ENCODE assay signal across 20 cellular contexts in the genomic region with DNA sequence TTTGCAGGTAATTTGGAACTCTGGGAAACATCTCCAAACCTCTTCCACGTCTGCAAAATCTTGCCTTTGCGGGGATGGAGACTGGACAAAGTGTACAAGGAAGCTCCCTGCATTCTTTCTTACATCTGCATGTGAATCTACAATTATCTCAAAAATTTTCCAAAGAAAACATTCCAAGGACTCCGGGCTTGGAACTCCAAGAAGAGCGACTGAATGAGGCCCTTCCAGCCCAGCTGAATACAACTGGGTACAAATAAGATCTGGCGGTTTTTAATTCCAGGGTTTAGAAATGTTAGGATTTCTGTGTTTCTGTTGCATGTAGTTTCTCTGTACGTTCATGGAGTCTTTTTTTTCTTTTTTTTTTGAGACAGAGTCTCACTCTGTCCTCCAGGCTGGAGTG. TPM values are rescaled to one million over a fixed set of nuclear protein-coding genes. Genes with fewer than 3 reads are reported as not detected.
A peak's percentile ranks its signal among the peaks of the same experiment; 100 is the strongest.
DNase-seq lines count a peak whose midpoint lies in the region; ATAC-seq and TF ChIP-seq lines count a peak whose summit lies in the region.
"Had no signal": no experiment of that assay in that cellular context is flagged by ENCODE, and none has a peak within 500 bp of the region (broad histone marks: within the 10 kb centered on the region; RNA-seq: fewer than 3 reads in every experiment).

No MANE protein-coding gene starts in this region.

- DNase-seq in chondrocyte (ENCODE audit: low spot score): no peak
- DNase-seq in hepatic stellate cell (ENCODE audit: low spot score): peak; percentile 48
- no peak for DNase-seq in osteocyte (ENCODE audit: extremely low spot score, unreplicated experiment)
- DNase-seq in UCSD-AML1 (lab: John Stamatoyannopoulos, UW; ENCODE audit: unreplicated experiment): no peak
- no peak for DNase-seq in NOMO-1 treated with dmso at 0.1 percent for 144 hours (lab: John Stamatoyannopoulos, UW; ENCODE audit: unreplicated experiment)
- DNase-seq in COR-L47 (lab: John Stamatoyannopoulos, UW): no peak
- DNase-seq: CD4-positive, alpha-beta memory T cell; NCI-H1105 treated with DMSO at 0.1 percent for 48 hours; NCI-H1694; NCI-H2081 treated with DMSO at 0.1 percent for 48 hours; NCI-H748 treated with DMSO at 0.1 percent for 48 hours; NK-92 treated with Interleukin-12 subunit alpha and Interleukin-12 subunit beta, amount 100 ng/mL, for 24 hours had no signal

- H3K27me3 ChIP-seq in HUES6 (ENCODE audit: control insufficient read depth, insufficient read depth, low read length): peaks cover 50% of the 10 kb centered on the region

- no peaks in the 10 kb centered on the region for H3K27me3 Mint-ChIP-seq in chondrocyte (ENCODE audit: low read depth)
- no peaks in the 10 kb centered on the region for H3K27me3 Mint-ChIP-seq in osteocyte (ENCODE audit: unreplicated experiment)

- H3K4me1 Mint-ChIP-seq in chondrocyte (ENCODE audit: low read depth) (peaks cover 54% of the 10 kb centered on the region), osteocyte (ENCODE audit: unreplicated experiment) (peaks cover 75% of the 10 kb centered on the region)

- H3K9ac ChIP-seq in HUES6 (ENCODE audit: low read length): no peak overlapping the region

- H3K4me3 Mint-ChIP-seq in chondrocyte (ENCODE audit: unreplicated experiment): peak overlapping the region; percentile 12
- H3K4me3 Mint-ChIP-seq in osteocyte (ENCODE audit: unreplicated experiment): no peak overlapping the region
- H3K4me3 Mint-ChIP-seq: CD4-positive, alpha-beta memory T cell had no signal

- H3K4me3 ChIP-seq in HUES6 (ENCODE audit: low read depth, low read length): peak overlapping the region; percentile 54; the same call in 1 of the 2 replicates
- H3K4me3 ChIP-seq: A549 had no signal

- H3K36me3 ChIP-seq in HUES6 (ENCODE audit: control insufficient read depth, insufficient read depth, low read length): no peaks in the 10 kb centered on the region

- TF ChIP-seq CTCF in chondrocyte (IDR thresholded peaks at IDR 0.05): no peak
- TF ChIP-seq CTCF in osteocyte (IDR thresholded peaks at IDR 0.05): no peak

- no peaks in the 10 kb centered on the region for H3K9me3 ChIP-seq in HUES6 (ENCODE audit: control insufficient read depth, insufficient read depth, low read depth, low read length)
- H3K9me3 ChIP-seq: A549 had no signal

- no peak for ATAC-seq in HG03469 (IDR thresholded peaks at IDR 0.05; ENCODE audit: unreplicated experiment)
- ATAC-seq: A549, HCT116, Right ventricle myocardium inferior had no signal

- H3K27ac ChIP-seq in HUES6 (ENCODE audit: low read depth, low read length): no peak overlapping the region
- H3K27ac ChIP-seq: A549 had no signal

- no peaks in the 10 kb centered on the region for H3K36me3 Mint-ChIP-seq in chondrocyte (ENCODE audit: low read depth)
- no peaks in the 10 kb centered on the region for H3K36me3 Mint-ChIP-seq in osteocyte (ENCODE audit: unreplicated experiment)
- H3K36me3 Mint-ChIP-seq: CD4-positive, alpha-beta memory T cell had no signal

- H3K27ac Mint-ChIP-seq in chondrocyte (ENCODE audit: unreplicated experiment) (peak overlapping the region; percentile 80), osteocyte (ENCODE audit: unreplicated experiment) (peak overlapping the region; percentile 93)
- H3K27ac Mint-ChIP-seq: CD4-positive, alpha-beta memory T cell had no signal

- H3K4me1 ChIP-seq in HUES6 (ENCODE audit: control insufficient read depth, insufficient read depth, low read length): peaks cover 22% of the 10 kb centered on the region
- H3K4me1 ChIP-seq: A549 had no signal

- H3K9me3 Mint-ChIP-seq in chondrocyte (ENCODE audit: low read depth): no peaks in the 10 kb centered on the region
- H3K9me3 Mint-ChIP-seq in osteocyte (ENCODE audit: unreplicated experiment): no peaks in the 10 kb centered on the region
- H3K9me3 Mint-ChIP-seq: CD4-positive, alpha-beta memory T cell had no signal

RNA-seq across cellular contexts. Expression of gene EXOC3L2, which starts 28.5 kb away (rescaled TPM):
- 0.37 to 1.3 TPM (median 0.51 TPM) in 3 replicates for total RNA-seq in chondrocyte
- total RNA-seq in osteocyte: 8.4 and 11.1 TPM in 2 replicates
- total RNA-seq: CD4-positive, alpha-beta memory T cell; NCI-H460; OCI-LY7; SK-MEL-5 had no signal

RNA-seq across cellular contexts. Expression of gene MARK4, which starts 34.4 kb away (rescaled TPM):
- total RNA-seq in chondrocyte (36.5 to 54.7 TPM (median 46.3 TPM) in 3 replicates), osteocyte (61.2 and 66.5 TPM in 2 replicates)

RNA-seq across cellular contexts. Expression of gene BLOC1S3, which starts 38.1 kb away (rescaled TPM):
- 15.1 to 21.0 TPM (median 17.6 TPM) in 3 replicates for total RNA-seq in chondrocyte
- total RNA-seq in osteocyte: 16.9 and 23.1 TPM in 2 replicates

RNA-seq across cellular contexts. Expression of gene TRAPPC6A, which starts 38.6 kb away (rescaled TPM):
- total RNA-seq in chondrocyte (12.7 to 15.9 TPM (median 13.7 TPM) in 3 replicates), osteocyte (29.4 and 31.5 TPM in 2 replicates)

RNA-seq across cellular contexts. Expression of gene NKPD1, which starts 55.9 kb away (rescaled TPM):
- 0.10 to 0.13 TPM in 2 of 3 replicates, not detected in the other for total RNA-seq in chondrocyte
- total RNA-seq in osteocyte: 0.18 and 0.35 TPM in 2 replicates
- total RNA-seq: Right ventricle myocardium inferior had no signal
